ENCODE assay signal across 9 cellular contexts in genomic region chr17:81488276-81488860, GRCh38. TPM values are rescaled to one million over a fixed set of nuclear protein-coding genes. Genes with fewer than 3 reads are reported as not detected.
DNase-seq lines count a peak whose midpoint lies in the region; ATAC-seq and TF ChIP-seq lines count a peak whose summit lies in the region.
"Had no signal": no experiment of that assay in that cellular context is flagged by ENCODE, and none has a peak within 500 bp of the region (broad histone marks: within the 10 kb centered on the region; RNA-seq: fewer than 3 reads in every experiment).

No MANE protein-coding gene starts in this region.

- H3K27me3 ChIP-seq in transverse colon: peaks cover 5% of the 10 kb centered on the region

- DNase-seq in activated naive CD4-positive, alpha-beta T cell treated with anti-CD3 and anti-CD28 coated beads for 36 hours: peak; percentile 38
- DNase-seq in activated naive CD4-positive, alpha-beta T cell treated with anti-CD3 and anti-CD28 coated beads, Interleukin-2, amount 50 U/mL, for 16 hours: no peak
- DNase-seq in left lobe of liver (ENCODE audit: low spot score) (no peak), transverse colon (no peak), NCI-H82 (lab: John Stamatoyannopoulos, UW) (no peak), NCI-H524 treated with DMSO at 0.1 percent for 48 hours (lab: John Stamatoyannopoulos, UW) (no peak)

- H3K36me3 ChIP-seq in transverse colon: no peaks in the 10 kb centered on the region

- H3K9me3 Mint-ChIP-seq in activated naive CD4-positive, alpha-beta T cell treated with anti-CD3 and anti-CD28 coated beads for 36 hours: no peaks in the 10 kb centered on the region
- H3K9me3 Mint-ChIP-seq: neural crest cell had no signal

- no peak for TF ChIP-seq EP300 in transverse colon (IDR thresholded peaks at IDR 0.05; ENCODE audit: low read depth)

- TF ChIP-seq POLR2A in transverse colon (IDR thresholded peaks at IDR 0.05): no peak

- peaks cover 19 to 41% (median 29%) of the 10 kb centered on the region in 4 donors for H3K4me1 ChIP-seq in transverse colon

- H3K4me1 Mint-ChIP-seq in activated naive CD4-positive, alpha-beta T cell treated with anti-CD3 and anti-CD28 coated beads for 36 hours (ENCODE audit: low read depth): peaks cover 10% of the 10 kb centered on the region

- H3K27ac ChIP-seq in angular gyrus (ENCODE audit: low read depth, low read length): peak overlapping the region; percentile 40
- H3K27ac ChIP-seq in transverse colon: peak overlapping the region; percentile 69 to 91 (median 80)

- CTCF ChIA-PET in activated naive CD4-positive, alpha-beta T cell treated with anti-CD3 and anti-CD28 coated beads for 36 hours (lab: Charles Lee): interaction anchor here (1.2 kb wide), 1 partner anchor 23 kb away, joined by 3 read pairs; no protein-coding TSS in a partner anchor

- H3K4me3 ChIP-seq in transverse colon: peak overlapping the region; percentile 51 to 82 (median 68)

- H3K9me3 ChIP-seq in transverse colon: no peaks in the 10 kb centered on the region

- H3K27me3 Mint-ChIP-seq in activated naive CD4-positive, alpha-beta T cell treated with anti-CD3 and anti-CD28 coated beads for 36 hours (ENCODE audit: low read depth): no peaks in the 10 kb centered on the region

- H3K36me3 Mint-ChIP-seq in activated naive CD4-positive, alpha-beta T cell treated with anti-CD3 and anti-CD28 coated beads for 36 hours (ENCODE audit: low read depth): no peaks in the 10 kb centered on the region

- WGBS in transverse colon (ENCODE audit: low coverage in 1 of 2), 2 donors: 46% methylated on average over 15 of the region's 52 CpGs; no CpG with 5 or more reads in 1 of the 2 donors

- H3K4me3 Mint-ChIP-seq in activated naive CD4-positive, alpha-beta T cell treated with anti-CD3 and anti-CD28 coated beads for 36 hours: peak overlapping the region; percentile 32
- H3K4me3 Mint-ChIP-seq: neural crest cell had no signal

- in situ Hi-C loops in transverse colon (cut with MboI; ENCODE audit: low pct_ligation_motif_present in 1 of 4, low pct_unique_long_range_greater_than_20kb in 1 of 4, low sequenced_read_pairs in 3 of 4): loop anchor here in 3 of 4 donors (25.0 kb wide), 3 partner anchors 101 to 226 kb away; partner anchors contain the start of genes BAHCC1 (in 1 of the 3) and SLC38A10 (in 1 of the 3)

- ATAC-seq in left lobe of liver (peak; percentile 1), HG02938 (IDR thresholded peaks at IDR 0.05; ENCODE audit: unreplicated experiment) (no peak)

- intact Hi-C loops in activated naive CD4-positive, alpha-beta T cell treated with anti-CD3 and anti-CD28 coated beads for 36 hours (cut with micrococcal nuclease): loop anchor here (2.0 to 10.0 kb wide), 2 partner anchors 22 to 454 kb away; partner anchors contain the start of gene BAIAP2
- intact Hi-C loops in transverse colon (cut with DNase I; ENCODE audit: low total_unique reads): no loop called here

- H3K27ac Mint-ChIP-seq in activated naive CD4-positive, alpha-beta T cell treated with anti-CD3 and anti-CD28 coated beads for 36 hours: no peak overlapping the region

- TF ChIP-seq CTCF in transverse colon (IDR thresholded peaks at IDR 0.05): no peak

RNA-seq across cellular contexts. Expression of gene ACTG1, which starts 24.2 kb away (rescaled TPM):
- 1,000 to 10,000 TPM; 2,881 to 2,925 TPM for total RNA-seq in activated naive CD4-positive, alpha-beta T cell treated with anti-CD3 and anti-CD28 coated beads for 36 hours
- total RNA-seq in left lobe of liver (264 TPM), transverse colon (1,000 to 10,000 TPM; 2,099 to 4,882 (median 4,009) TPM)

RNA-seq across cellular contexts. Expression of gene FSCN2, which starts 39.8 kb away (rescaled TPM):
- not detected for total RNA-seq in activated naive CD4-positive, alpha-beta T cell treated with anti-CD3 and anti-CD28 coated beads for 36 hours
- total RNA-seq in left lobe of liver (0.18 TPM), transverse colon (10 to 100 TPM in 2 of 4 donors, 1 to 10 TPM in 2; 2.3 to 36.4 (median 17.2) TPM)
